Comparison of ENCODE assay signal across 1 cellular context in genomic region chr6:26295691-26296555, GRCh38.
TF ChIP-seq lines count a peak whose summit lies in the region.

No MANE protein-coding gene starts in this region.

TF ChIP-seq in HepG2, 621 proteins besides CTCF, POLR2A, EP300 and RAD21 (continued from another document and continues in another):
- TF ChIP-seq ZNF513 (CRISPR knock-in tag; conservative IDR thresholded peaks at IDR 0.05) (no peak), ZNF644 (CRISPR knock-in tag; IDR thresholded peaks at IDR 0.05; ENCODE audit: low read depth) (peak; percentile 93), ZSCAN9 (CRISPR knock-in tag; IDR thresholded peaks at IDR 0.05; ENCODE audit: borderline replicate concordance) (peak; percentile 64), ATF3 (CRISPR knock-in tag; IDR thresholded peaks at IDR 0.05) (peak; percentile 14; the same call in 1 of the 2 replicates), ZNF619 (CRISPR knock-in tag; IDR thresholded peaks at IDR 0.05) (no peak), SKIL (CRISPR knock-in tag; IDR thresholded peaks at IDR 0.05; ENCODE audit: borderline replicate concordance) (peak; percentile 28; the same call in 1 of the 2 replicates), KMT2A (CRISPR knock-in tag; IDR thresholded peaks at IDR 0.05) (peak; percentile 36; the same call in 1 of the 2 replicates), FOXA3 (CRISPR knock-in tag; IDR thresholded peaks at IDR 0.05) (peak; percentile 87), ZNF782 (CRISPR knock-in tag; IDR thresholded peaks at IDR 0.05; ENCODE audit: borderline replicate concordance) (no peak), CAMTA2 (CRISPR knock-in tag; IDR thresholded peaks at IDR 0.05; ENCODE audit: borderline replicate concordance) (no peak), ZSCAN5A (CRISPR knock-in tag; IDR thresholded peaks at IDR 0.05; ENCODE audit: borderline replicate concordance) (no peak), JUND (CRISPR knock-in tag; IDR thresholded peaks at IDR 0.05) (peak; percentile 86; the same call in 1 of the 2 replicates), REPIN1 (CRISPR knock-in tag; IDR thresholded peaks at IDR 0.05; ENCODE audit: borderline replicate concordance, low read depth) (no peak), HDAC1 (CRISPR knock-in tag; IDR thresholded peaks at IDR 0.05) (no peak; the same call in none of the 2 replicates), ZNF18 (CRISPR knock-in tag; IDR thresholded peaks at IDR 0.05; ENCODE audit: insufficient replicate concordance) (no peak), RFXANK (CRISPR knock-in tag; IDR thresholded peaks at IDR 0.05) (no peak), ZNF101 (CRISPR knock-in tag; IDR thresholded peaks at IDR 0.05; ENCODE audit: borderline replicate concordance, low read depth) (no peak), ZNF512B (CRISPR knock-in tag; IDR thresholded peaks at IDR 0.05; ENCODE audit: borderline replicate concordance) (peak; percentile 85; the same call in 1 of the 2 replicates), ZFP37 (CRISPR knock-in tag; IDR thresholded peaks at IDR 0.05; ENCODE audit: borderline replicate concordance) (peak; percentile 23; the same call in 1 of the 2 replicates), FOXM1 (CRISPR knock-in tag; IDR thresholded peaks at IDR 0.05) (no peak), FOXO1 (CRISPR knock-in tag; IDR thresholded peaks at IDR 0.05) (no peak; the same call in 1 of the 2 replicates), KDM3A (CRISPR knock-in tag; IDR thresholded peaks at IDR 0.05; ENCODE audit: low read depth) (no peak), GPN1 (CRISPR knock-in tag; IDR thresholded peaks at IDR 0.05; ENCODE audit: borderline replicate concordance) (no peak), ZBTB43 (CRISPR knock-in tag; conservative IDR thresholded peaks at IDR 0.05) (peak; percentile 90), TMF1 (CRISPR knock-in tag; IDR thresholded peaks at IDR 0.05; ENCODE audit: low read depth) (no peak), ZNF343 (CRISPR knock-in tag; IDR thresholded peaks at IDR 0.05) (0 out of 2 replicates have a peak, but pooled peaks have one; percentile 18), ZZZ3 (CRISPR knock-in tag; IDR thresholded peaks at IDR 0.05; ENCODE audit: borderline replicate concordance) (0 out of 2 replicates have a peak, but pooled peaks have one; percentile 43), ZNF614 (CRISPR knock-in tag; IDR thresholded peaks at IDR 0.05; ENCODE audit: borderline replicate concordance) (peak; percentile 63; the same call in 1 of the 2 replicates), SP4 (CRISPR knock-in tag; IDR thresholded peaks at IDR 0.05) (no peak), ZNF609 (CRISPR knock-in tag; IDR thresholded peaks at IDR 0.05; ENCODE audit: borderline replicate concordance) (0 out of 2 replicates have a peak, but pooled peaks have one; percentile 17), MIXL1 (CRISPR knock-in tag; IDR thresholded peaks at IDR 0.05) (peak; percentile 44; the same call in 1 of the 2 replicates), EED (CRISPR knock-in tag; IDR thresholded peaks at IDR 0.05) (no peak), MAFG (CRISPR knock-in tag; IDR thresholded peaks at IDR 0.05) (0 out of 2 replicates have a peak, but pooled peaks have one; percentile 29), ZNF503 (CRISPR knock-in tag; IDR thresholded peaks at IDR 0.05) (0 out of 2 replicates have a peak, but pooled peaks have one; percentile 22), ZNF431 (CRISPR knock-in tag; IDR thresholded peaks at IDR 0.05; ENCODE audit: borderline replicate concordance, low read depth) (peak; percentile 77), PTBP1 (IDR thresholded peaks at IDR 0.05; ENCODE audit: low read depth, low read length, poor library complexity, severe bottlenecking) (no peak)
